ENCODE assay signal across 8 cellular contexts in genomic region chr22:24245010-24245409, GRCh38. TPM values are rescaled to one million over a fixed set of nuclear protein-coding genes. Genes with fewer than 3 reads are reported as not detected.
DNase-seq lines count a peak whose midpoint lies in the region; ATAC-seq and TF ChIP-seq lines count a peak whose summit lies in the region.
"Not testable (repeated sequence)": the region's sequence is repeated elsewhere in the genome, so short reads cannot be mapped to it uniquely, and the experiment has no call there.

Gene GGT5, minus strand, starts transcription at chr22:24245082. Its CDS starts 357 bp downstream, at chr22:24244725.

- H3K27ac ChIP-seq in H9 (ENCODE audit: insufficient read length, low read depth, low read length) = not testable (repeated sequence)
- H3K27ac ChIP-seq in RWPE2 (ENCODE audit: poor library complexity, severe bottlenecking) = peak within 1 kb of the TSS; percentile 58
- peak within 1 kb of the TSS; percentile 90 for H3K27ac ChIP-seq in upper lobe of right lung

- not testable (repeated sequence) for H3K27me3 Mint-ChIP-seq in H9 (ENCODE audit: low read depth); activated naive CD4-positive, alpha-beta T cell treated with anti-CD3 and anti-CD28 coated beads, Interleukin-2, amount 10 ng/mL, durations not matched to agents 7 days and 5 days; dendritic cell treated with granulocyte-macrophage colony-stimulating factor and Interleukin-4, amounts not matched to agents 40 ng/mL and 50 ng/mL, for 4 days

- peak within 1 kb of the TSS; percentile 88 for H4K8ac ChIP-seq in H9 (replicated peaks; ENCODE audit: insufficient read length, low read depth, low read length)

- not testable (repeated sequence) for H3K4ac ChIP-seq in H9 (ENCODE audit: low read depth, low read length)

- H2BK12ac ChIP-seq in H9 (ENCODE audit: insufficient read length, low read depth, low read length) = not testable (repeated sequence)

- H3K9ac ChIP-seq in H9 (ENCODE audit: extremely low read depth, insufficient read length, low read length) = not testable (repeated sequence)

- not testable (repeated sequence) for H3K4me2 ChIP-seq in H9 (ENCODE audit: insufficient read depth, insufficient read length, low read length)

- not testable (repeated sequence) for TF ChIP-seq CTCF in H9 (conservative IDR thresholded peaks at IDR 0.05); RWPE2 (IDR thresholded peaks at IDR 0.05; ENCODE audit: poor library complexity, severe bottlenecking); upper lobe of right lung (IDR thresholded peaks at IDR 0.05)

- peak within 1 kb of the TSS; percentile 11 for H4K5ac ChIP-seq in H9 (ENCODE audit: insufficient read length, low read depth, low read length)

- H3K9me3 Mint-ChIP-seq in H9; activated naive CD4-positive, alpha-beta T cell treated with anti-CD3 and anti-CD28 coated beads, Interleukin-2, amount 10 ng/mL, durations not matched to agents 7 days and 5 days; dendritic cell treated with granulocyte-macrophage colony-stimulating factor and Interleukin-4, amounts not matched to agents 40 ng/mL and 50 ng/mL, for 4 days: not testable (repeated sequence)

- H3K27me3 ChIP-seq in H9 (ENCODE audit: insufficient read depth, low read length); RWPE2 (ENCODE audit: insufficient read depth, poor library complexity, severe bottlenecking); upper lobe of right lung: not testable (repeated sequence)

- H3K14ac ChIP-seq in H9 (ENCODE audit: insufficient read depth, low read length) = not testable (repeated sequence)

- H3K27ac Mint-ChIP-seq in H9 = peak within 1 kb of the TSS in 1 of 3 experiments; percentile 52; a peak in 2 of 7 replicates
- H3K27ac Mint-ChIP-seq in activated naive CD4-positive, alpha-beta T cell treated with anti-CD3 and anti-CD28 coated beads, Interleukin-2, amount 10 ng/mL, durations not matched to agents 7 days and 5 days = peak within 1 kb of the TSS; percentile 80
- H3K27ac Mint-ChIP-seq in dendritic cell treated with granulocyte-macrophage colony-stimulating factor and Interleukin-4, amounts not matched to agents 40 ng/mL and 50 ng/mL, for 4 days = peak within 1 kb of the TSS; percentile 88

- DNase-seq in H9; activated naive CD4-positive, alpha-beta T cell treated with anti-CD3 and anti-CD28 coated beads, Interleukin-2, amount 10 ng/mL, durations not matched to agents 7 days and 5 days; cardiac septum (ENCODE audit: low spot score); mucosa of gallbladder (ENCODE audit: low spot score); skeletal muscle cell (ENCODE audit: low read depth): not testable (repeated sequence)
- DNase-seq in RWPE2 (ENCODE audit: low spot score) = peak; percentile 9
- DNase-seq in upper lobe of right lung = peak; percentile 86

- not testable (repeated sequence) for H3K56ac ChIP-seq in H9 (ENCODE audit: insufficient read length, low read depth, low read length)

- H3K4me3 Mint-ChIP-seq in H9; activated naive CD4-positive, alpha-beta T cell treated with anti-CD3 and anti-CD28 coated beads, Interleukin-2, amount 10 ng/mL, durations not matched to agents 7 days and 5 days: not testable (repeated sequence)
- H3K4me3 Mint-ChIP-seq in dendritic cell treated with granulocyte-macrophage colony-stimulating factor and Interleukin-4, amounts not matched to agents 40 ng/mL and 50 ng/mL, for 4 days = peak within 1 kb of the TSS; percentile 92

- H3K36me3 Mint-ChIP-seq in H9 (ENCODE audit: insufficient read depth in 1 of 3, low read depth in 3 of 3); activated naive CD4-positive, alpha-beta T cell treated with anti-CD3 and anti-CD28 coated beads, Interleukin-2, amount 10 ng/mL, durations not matched to agents 7 days and 5 days: not testable (repeated sequence)
- peaks cover 42% of the 10 kb centered on the region for H3K36me3 Mint-ChIP-seq in dendritic cell treated with granulocyte-macrophage colony-stimulating factor and Interleukin-4, amounts not matched to agents 40 ng/mL and 50 ng/mL, for 4 days (ENCODE audit: low read depth)

- H2BK15ac ChIP-seq in H9 (ENCODE audit: low read depth, low read length) = not testable (repeated sequence)

- H3T11ph ChIP-seq in H9 (ENCODE audit: low read length) = not testable (repeated sequence)

- not testable (repeated sequence) for H2BK20ac ChIP-seq in H9 (ENCODE audit: low read depth, low read length, poor library complexity, severe bottlenecking)

- H3K9me3 ChIP-seq in H9 (ENCODE audit: control insufficient read depth, low read depth, low read length); RWPE2 (ENCODE audit: severe bottlenecking); upper lobe of right lung: not testable (repeated sequence)

- intact Hi-C loops in dendritic cell treated with granulocyte-macrophage colony-stimulating factor and Interleukin-4, amounts not matched to agents 40 ng/mL and 50 ng/mL, for 4 days (cut with micrococcal nuclease) = not testable (repeated sequence)
- intact Hi-C loops in cardiac septum (cut with DNase I) (loop anchor here (5.0 to 10.0 kb wide), 2 partner anchors 38 to 140 kb away; no protein-coding TSS in a partner anchor), upper lobe of right lung (cut with DNase I) (loop anchor here (10.0 kb wide), 1 partner anchor 50 kb away; no protein-coding TSS in a partner anchor)

- H2AFZ ChIP-seq in H9 (ENCODE audit: low read length) = not testable (repeated sequence)

- not testable (repeated sequence) for H3K4me1 ChIP-seq in H9 (ENCODE audit: insufficient read depth, low read length); RWPE2 (ENCODE audit: insufficient read depth, poor library complexity, severe bottlenecking)
- H3K4me1 ChIP-seq in upper lobe of right lung = peaks cover 47% of the 10 kb centered on the region

- H3K23ac ChIP-seq in H9 (ENCODE audit: insufficient read length, low read depth, low read length) = not testable (repeated sequence)

- not testable (repeated sequence) for H3K23me2 ChIP-seq in H9 (ENCODE audit: insufficient read length, low read depth, low read length, poor library complexity, severe bottlenecking)

- H3K36me3 ChIP-seq in RWPE2 (ENCODE audit: low read depth); upper lobe of right lung: not testable (repeated sequence)

- no CpG with 5 or more reads among the region's 12 CpGs for WGBS in H9 (ENCODE audit: extremely low coverage, insufficient read length, low lambda C conversion rate)

- CTCF ChIA-PET in activated naive CD4-positive, alpha-beta T cell treated with anti-CD3 and anti-CD28 coated beads, Interleukin-2, amount 10 ng/mL, durations not matched to agents 7 days and 5 days (lab: Charles Lee) = interaction anchor here (2.3 kb wide), 1 partner anchor 55 kb away, joined by 9 read pairs; no protein-coding TSS in a partner anchor

- not testable (repeated sequence) for H4K20me1 ChIP-seq in H9 (ENCODE audit: control insufficient read depth, insufficient read depth, insufficient read length)

- H2BK5ac ChIP-seq in H9 (ENCODE audit: insufficient read length, low read length) = not testable (repeated sequence)

- not testable (repeated sequence) for H4K91ac ChIP-seq in H9 (ENCODE audit: insufficient read length, low read depth, low read length)

- not testable (repeated sequence) for H2BK120ac ChIP-seq in H9 (ENCODE audit: low read depth, low read length, poor library complexity, severe bottlenecking)

- not testable (repeated sequence) for ATAC-seq in RWPE2 (ENCODE audit: low read depth); upper lobe of right lung

- H3K79me1 ChIP-seq in H9 (ENCODE audit: insufficient read depth, low read depth, low read length, poor library complexity, severe bottlenecking) = not testable (repeated sequence)

- peaks cover 14 to 24% of the 10 kb centered on the region in 2 experiments for H3K4me1 Mint-ChIP-seq in H9
- H3K4me1 Mint-ChIP-seq in activated naive CD4-positive, alpha-beta T cell treated with anti-CD3 and anti-CD28 coated beads, Interleukin-2, amount 10 ng/mL, durations not matched to agents 7 days and 5 days = peaks cover 44% of the 10 kb centered on the region
- H3K4me1 Mint-ChIP-seq in dendritic cell treated with granulocyte-macrophage colony-stimulating factor and Interleukin-4, amounts not matched to agents 40 ng/mL and 50 ng/mL, for 4 days (ENCODE audit: low read depth) = peaks cover 70% of the 10 kb centered on the region

- not testable (repeated sequence) for H3K18ac ChIP-seq in H9 (ENCODE audit: insufficient read length, low read depth, low read length)

- H2AK5ac ChIP-seq in H9 (ENCODE audit: insufficient read length, low read length) = not testable (repeated sequence)

- H3K4me3 ChIP-seq in RWPE2 (ENCODE audit: severe bottlenecking) = not testable (repeated sequence)
- H3K4me3 ChIP-seq in skeletal muscle cell (ENCODE audit: low read depth, low read length) = peak within 1 kb of the TSS; percentile 51
- H3K4me3 ChIP-seq in upper lobe of right lung = peak within 1 kb of the TSS; percentile 47

- H3K79me2 ChIP-seq in H9 (ENCODE audit: insufficient read depth, low read length) = not testable (repeated sequence)

RNA-seq across cellular contexts. Expression of gene GGT5, which starts in this region (rescaled TPM):
- 0.20 TPM in 2 replicates for total RNA-seq in H9 (2021)
- total RNA-seq in cardiac septum = 12.2 TPM
- 21.8 TPM for total RNA-seq in mucosa of gallbladder
- 66.5 TPM for total RNA-seq in upper lobe of right lung

Comparison
In these comparisons a context has a peak if more than half of its experiments do, and no peak if none do; other contexts are left out.
1. RNA of gene GGT5 (total RNA-seq): 66.5 TPM in upper lobe of right lung (single experiment), 21.8 TPM in mucosa of gallbladder (single experiment) and 12.2 TPM in cardiac septum (single experiment); 0.20 TPM in H9; every median in the first group is over 10 times any median in the second.